Comparison of ENCODE assay signal across 1 cellular context in the genomic region with DNA sequence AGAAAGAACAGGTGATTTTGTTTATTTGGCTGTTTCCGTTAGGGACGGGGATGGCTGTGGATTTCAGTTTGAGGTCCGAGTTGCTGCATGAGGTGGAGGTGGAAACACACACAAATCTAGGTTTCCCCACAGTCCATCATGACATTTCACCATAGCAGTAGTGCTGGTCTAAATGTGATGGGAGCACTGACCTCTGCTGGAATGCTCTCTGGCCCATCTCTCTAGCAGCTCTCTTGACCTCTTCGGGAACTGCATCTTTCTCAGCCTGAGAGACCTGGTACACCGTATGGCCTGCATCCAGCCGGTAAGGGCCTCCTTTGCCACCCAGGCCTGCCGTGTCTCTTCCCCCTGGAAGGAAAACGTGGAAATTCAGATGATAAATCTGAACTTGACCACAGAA.
TF ChIP-seq lines count a peak whose summit lies in the region.

No MANE protein-coding gene starts in this region.

TF ChIP-seq in HepG2, 621 proteins besides CTCF, POLR2A, EP300 and RAD21 (continued from another document):
- TF ChIP-seq CCAR2 (optimal IDR thresholded peaks at IDR 0.05; ENCODE audit: low read depth, low read length) (no peak), FIP1L1 (IDR thresholded peaks at IDR 0.05; ENCODE audit: borderline replicate concordance, insufficient read depth, low read depth, low read length) (no peak), HNF4G (IDR thresholded peaks at IDR 0.05; ENCODE audit: borderline replicate concordance, low read depth, low read length) (no peak), HNF4G (CRISPR knock-in tag; IDR thresholded peaks at IDR 0.05; ENCODE audit: borderline replicate concordance, low read depth) (no peak), ZNF747 (CRISPR knock-in tag; IDR thresholded peaks at IDR 0.05; ENCODE audit: borderline replicate concordance) (no peak), HMGA1 (CRISPR knock-in tag; conservative IDR thresholded peaks at IDR 0.05) (no peak), NFYC (CRISPR knock-in tag; IDR thresholded peaks at IDR 0.05) (no peak)
